22 cellular contexts compared by ENCODE assay signal in the genomic region with DNA sequence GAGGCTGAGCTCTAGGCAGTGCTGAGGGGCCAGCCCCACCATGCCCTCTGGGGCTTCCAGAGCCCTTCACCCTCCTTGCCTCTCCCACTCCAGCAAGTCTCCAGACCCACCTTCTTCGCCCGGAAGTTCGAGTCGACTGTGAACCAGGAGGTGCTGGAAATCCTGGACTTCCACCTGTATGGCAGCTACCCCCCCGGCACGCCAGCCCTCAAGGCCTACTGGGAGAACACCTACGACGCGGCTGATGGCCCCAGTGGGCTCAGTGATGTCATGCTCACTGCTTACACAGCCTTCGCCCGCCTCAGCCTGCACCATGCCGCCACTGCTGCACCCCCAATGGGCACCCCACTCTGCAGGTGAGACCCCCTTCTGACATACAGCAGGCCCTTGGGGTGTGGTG. TPM values are rescaled to one million over a fixed set of nuclear protein-coding genes. Genes with fewer than 3 reads are reported as not detected.
DNase-seq lines count a peak whose midpoint lies in the region; ATAC-seq and TF ChIP-seq lines count a peak whose summit lies in the region.
"Had no signal": no experiment of that assay in that cellular context is flagged by ENCODE, and none has a peak within 500 bp of the region (broad histone marks: within the 10 kb centered on the region; RNA-seq: fewer than 3 reads in every experiment).

No MANE protein-coding gene starts in this region.

- CTCF ChIA-PET in HEK293 (lab: Yijun Ruan, JAX): interaction anchor here (0.7 kb wide), 1 partner anchor 101 kb away, joined by 3 read pairs; no protein-coding TSS in a partner anchor

- no peak overlapping the region for H3K4me3 ChIP-seq in HEK293 (ENCODE audit: low read depth, low read length)
- H3K4me3 ChIP-seq in right lobe of liver: no peak overlapping the region
- no peak overlapping the region for H3K4me3 ChIP-seq in stomach
- H3K4me3 ChIP-seq: GM23338 had no signal

- TF ChIP-seq CTCF in HEK293 (tag by site-specific recombination; IDR thresholded peaks at IDR 0.05) (no peak), right lobe of liver (IDR thresholded peaks at IDR 0.05) (no peak), stomach (IDR thresholded peaks at IDR 0.05) (no peak)

- H3K36me3 ChIP-seq in HEK293 (ENCODE audit: control insufficient read depth in 2 of 2, insufficient read depth in 1 of 2, low read length in 2 of 2) (peaks cover 9 to 96% of the 10 kb centered on the region in 2 experiments; a peak in 2 of 3 replicates), right lobe of liver (peaks cover 0 to 14% (median 4%) of the 10 kb centered on the region in 4 donors), stomach (peaks cover 67 to 98% (median 96%) of the 10 kb centered on the region in 4 donors)

- no peak for TF ChIP-seq EP300 in stomach (IDR thresholded peaks at IDR 0.05)

- intact Hi-C loops in right lobe of liver (cut with DNase I): loop anchor here in 1 of 2 donors (10.0 kb wide), 1 partner anchor 128 kb away; no protein-coding TSS in a partner anchor
- intact Hi-C loops in stomach (cut with DNase I; ENCODE audit: low total_unique reads): no loop called here

- peak; percentile 15 for DNase-seq in activated T-cell treated with anti-CD3 and anti-CD28 coated beads, Interleukin-2, amount 50 U/mL, for 1 hour
- DNase-seq in activated T-cell treated with anti-CD3 and anti-CD28 coated beads, Interleukin-2, amount 50 U/mL, for 48 hours: no peak
- DNase-seq in right lobe of liver (peak in 2 of 3 donors; percentile 41 to 45), stomach (peak; percentile 22), NCI-H1436 (lab: John Stamatoyannopoulos, UW) (no peak)
- no peak for DNase-seq in stimulated activated CD4-positive, alpha-beta T cell treated with anti-CD3 and anti-CD28 coated beads, Interleukin-4, amount 100 ng/mL, for 4 hours
- no peak for DNase-seq in activated CD4-positive, CD25-positive, alpha-beta regulatory T cell treated with anti-CD3 and anti-CD28 coated beads, Interleukin-2, amount 50 U/mL, for 72 hours
- DNase-seq: AML-193, EL, GF-D8, Karpas-422, NCI-H1105 treated with DMSO at 0.1 percent for 48 hours, NCI-H1694 treated with DMSO at 0.1 percent for 48 hours, NCI-H2081 treated with DMSO at 0.1 percent for 48 hours, NCI-H2171 treated with DMSO at 0.1 percent for 48 hours, NCI-H524 treated with DMSO at 0.1 percent for 48 hours, NCI-H82 had no signal

- no peak for TF ChIP-seq POLR2A in right lobe of liver (IDR thresholded peaks at IDR 0.05)
- TF ChIP-seq POLR2A in stomach (IDR thresholded peaks at IDR 0.05): no peak

- H3K27me3 ChIP-seq in right lobe of liver (no peaks in the 10 kb centered on the region), stomach (no peaks in the 10 kb centered on the region)

- POLR2A ChIA-PET in HEK293 (lab: Yijun Ruan, JAX): interaction anchor here (0.6 to 1.5 kb wide), 2 partner anchors 11 to 679 kb away, joined by 4 to 6 read pairs; partner anchors contain the start of gene XYLT2

- H3K27ac ChIP-seq in HEK293 (ENCODE audit: extremely low read depth, low read depth, low read length) (no peak overlapping the region), right lobe of liver (no peak overlapping the region), stomach (peak overlapping the region in 2 of 5 donors; percentile 1 to 67)
- H3K27ac ChIP-seq: C4-2B had no signal

- H3K9me3 ChIP-seq in HEK293 (ENCODE audit: control insufficient read depth, insufficient read depth, low read depth, low read length) (no peaks in the 10 kb centered on the region), right lobe of liver (no peaks in the 10 kb centered on the region), stomach (no peaks in the 10 kb centered on the region)

- no peaks in the 10 kb centered on the region for H3K4me1 ChIP-seq in HEK293 (ENCODE audit: control insufficient read depth, insufficient read depth, low read length)
- peaks cover 0 to 9% (median 0%) of the 10 kb centered on the region in 4 donors for H3K4me1 ChIP-seq in right lobe of liver
- peaks cover 30 to 69% (median 46%) of the 10 kb centered on the region in 4 donors for H3K4me1 ChIP-seq in stomach

- WGBS in right lobe of liver (ENCODE audit: insufficient coverage, low coverage, low lambda C conversion rate, missing lambda C conversion rate): 100% methylated on average over 1 of the region's 12 CpGs
- WGBS in stomach, 5 donors: 88 to 91% (median 89%) methylated on average over 11 to 12 of the region's 12 CpGs

- no peak for ATAC-seq in right lobe of liver
- ATAC-seq: GM23338, HCT116, Right ventricle myocardium inferior had no signal

TF ChIP-seq in HEK293, 187 proteins besides CTCF, POLR2A, EP300 and RAD21:
- TF ChIP-seq GLIS2 (tag by site-specific recombination; IDR thresholded peaks at IDR 0.05) (peak; percentile 42; the same call in 1 of the 2 replicates), ZNF677 (tag by site-specific recombination; IDR thresholded peaks at IDR 0.05) (no peak)

RNA-seq across cellular contexts. Expression of gene XYLT2, which starts 10.5 kb away (rescaled TPM):
- total RNA-seq in right lobe of liver (10 to 100 TPM in 3 of 6 experiments, 1 to 10 TPM in 3; 7.0 to 13.8 (median 9.4) TPM), stomach (100 to 1,000 TPM in 3 of 5 donors, 10 to 100 TPM in 2; 52.7 to 166 (median 121) TPM)
- 100 to 1,000 TPM in 1 of 3 donors, 10 to 100 TPM in 2; 57.4 to 134 (median 72.5) TPM for polyA plus RNA-seq in stomach

RNA-seq across cellular contexts. Expression of gene MRPL27, which starts 16.6 kb away (rescaled TPM):
- total RNA-seq in right lobe of liver (10 to 100 TPM; 34.3 to 69.4 (median 38.6) TPM), stomach (10 to 100 TPM; 25.0 to 67.7 (median 44.4) TPM)
- 100 to 1,000 TPM; 175 to 258 (median 219) TPM for polyA plus RNA-seq in stomach

RNA-seq across cellular contexts. Expression of gene EME1, which starts 16.6 kb away (rescaled TPM):
- total RNA-seq in right lobe of liver (1 to 10 TPM in 1 of 6 experiments, under 1 TPM in 3, not detected in 2; 0.12 to 1.3 (median 0.66) TPM), stomach (10 to 100 TPM in 1 of 5 donors, 1 to 10 TPM in 2, under 1 TPM in 1, not detected in 1; 0.87 to 15.8 (median 3.7) TPM)
- polyA plus RNA-seq in stomach: 1 to 10 TPM in 2 of 3 donors, not detected in 1; 1.2 to 2.0 TPM

RNA-seq across cellular contexts. Expression of gene LRRC59, which starts 40.9 kb away (rescaled TPM):
- 100 to 1,000 TPM in 2 of 6 experiments, 10 to 100 TPM in 4; 36.0 to 125 (median 64.0) TPM for total RNA-seq in right lobe of liver
- total RNA-seq in stomach: 100 to 1,000 TPM in 2 of 5 donors, 10 to 100 TPM in 3; 40.8 to 117 (median 77.1) TPM
- polyA plus RNA-seq in stomach: 10 to 100 TPM; 32.2 to 76.7 (median 75.3) TPM

Comparison
In these comparisons a context has a peak if more than half of its experiments do, and no peak if none do; other contexts are left out.
1. DNase-seq: peak in activated T-cell treated with anti-CD3 and anti-CD28 coated beads, Interleukin-2, amount 50 U/mL, for 1 hour (single experiment), right lobe of liver (2 of 3) and stomach (single experiment); none in activated T-cell treated with anti-CD3 and anti-CD28 coated beads, Interleukin-2, amount 50 U/mL, for 48 hours (0 of 2), NCI-H1436 (single experiment), stimulated activated CD4-positive, alpha-beta T cell treated with anti-CD3 and anti-CD28 coated beads, Interleukin-4, amount 100 ng/mL, for 4 hours (0 of 2) and activated CD4-positive, CD25-positive, alpha-beta regulatory T cell treated with anti-CD3 and anti-CD28 coated beads, Interleukin-2, amount 50 U/mL, for 72 hours (single experiment).